35 cellular contexts compared by ENCODE assay signal in the genomic region with DNA sequence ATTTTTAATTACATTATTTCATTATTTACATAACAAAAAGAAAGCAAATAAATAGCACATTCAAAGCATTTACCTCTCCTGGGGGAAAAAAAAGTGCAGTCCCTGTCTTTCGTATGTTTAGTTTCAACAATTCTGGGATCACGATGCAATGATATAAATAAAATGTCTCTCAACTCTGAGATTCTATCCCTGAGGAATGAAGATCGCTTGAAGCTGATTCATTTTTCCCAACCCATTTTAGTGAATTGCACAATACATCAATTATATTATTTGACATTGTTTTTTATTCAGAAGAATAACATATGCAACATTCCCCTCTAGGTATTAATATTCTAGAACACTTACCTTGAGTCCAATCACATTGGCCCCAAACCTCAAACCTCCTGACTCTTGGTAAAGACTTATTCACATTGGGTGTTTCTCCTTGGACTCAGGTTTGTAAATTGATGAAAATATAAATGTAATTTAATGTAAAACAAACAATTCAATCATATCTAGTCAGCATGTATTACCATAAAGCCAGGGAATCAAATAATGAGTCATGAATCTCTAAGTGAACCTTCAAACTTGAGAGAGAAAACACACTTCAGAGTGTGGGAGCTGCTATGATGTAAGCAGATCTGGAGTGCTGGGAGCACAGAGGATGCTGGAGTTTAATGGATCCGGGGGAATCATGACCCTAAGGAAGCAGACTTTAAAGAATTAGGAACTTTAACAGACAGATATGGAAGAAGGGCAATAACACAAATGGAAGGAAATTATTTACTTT. TPM values are rescaled to one million over a fixed set of nuclear protein-coding genes. Genes with fewer than 3 reads are reported as not detected.
DNase-seq lines count a peak whose midpoint lies in the region; ATAC-seq, FAIRE-seq and TF ChIP-seq lines count a peak whose summit lies in the region.
"Had no signal": no experiment of that assay in that cellular context is flagged by ENCODE, and none has a peak within 500 bp of the region (broad histone marks: within the 10 kb centered on the region; RNA-seq: fewer than 3 reads in every experiment).

No MANE protein-coding gene starts in this region.

- no peak overlapping the region for H3K4me3 Mint-ChIP-seq in astrocyte (ENCODE audit: unreplicated experiment)
- no peak overlapping the region for H3K4me3 Mint-ChIP-seq in activated T-helper 17 cell treated with anti-CD3 and anti-CD28 coated beads, Interleukin-2, amount 50 U/mL, for 72 hours
- H3K4me3 Mint-ChIP-seq: activated T-cell treated with anti-CD3 and anti-CD28 coated beads, Interleukin-2, amount 50 U/mL, for 4 hours; CD8-positive, alpha-beta memory T cell; dendritic cell treated with granulocyte-macrophage colony-stimulating factor and Interleukin-4, amounts not matched to agents 40 ng/mL and 50 ng/mL, for 4 days; naive thymus-derived CD8-positive, alpha-beta T cell; T-helper 2 cell treated with Interferon-gamma antibody and Interleukin-4, amounts not matched to agents 5 μg/mL and 100 μg/mL, for 36 hours had no signal

- H2AFZ ChIP-seq in HepG2 (ENCODE audit: low read length) (no peak overlapping the region), astrocyte (ENCODE audit: low read depth, low read length) (no peak overlapping the region)
- H2AFZ ChIP-seq: PC-9 had no signal

- WGBS in HepG2 (ENCODE audit: low lambda C conversion rate) = 45% methylated on average over 4 of the region's 4 CpGs
- 65% methylated on average over 4 of the region's 4 CpGs for WGBS in right lobe of liver (ENCODE audit: insufficient coverage, low coverage, low lambda C conversion rate, missing lambda C conversion rate)

- no peak overlapping the region for H3K4me3 ChIP-seq in HepG2 (replicated peaks in 1 of 3; ENCODE audit: insufficient read depth in 1 of 3, low read depth in 2 of 3, low read length in 3 of 3)
- no peak overlapping the region for H3K4me3 ChIP-seq in right lobe of liver
- H3K4me3 ChIP-seq in astrocyte (ENCODE audit: insufficient read depth, low read depth, low read length) = no peak overlapping the region
- H3K4me3 ChIP-seq: adrenal gland, cardiac muscle cell, HAP-1, PC-9, stomach, tibial artery had no signal

- intact Hi-C loops in HepG2 (cut with micrococcal nuclease; ENCODE audit: unreplicated experiment) = no loop called here
- intact Hi-C loops in right lobe of liver (cut with DNase I) = no loop called here

- no peak for FAIRE-seq in HepG2 (lab: Jason Lieb, UNC)
- FAIRE-seq in astrocyte (lab: Jason Lieb, UNC) = no peak
- FAIRE-seq: A204.1, G401.6, keratinocyte had no signal

- H3K4me1 Mint-ChIP-seq in astrocyte (ENCODE audit: low read depth, unreplicated experiment) = no peaks in the 10 kb centered on the region
- H3K4me1 Mint-ChIP-seq in activated T-helper 17 cell treated with anti-CD3 and anti-CD28 coated beads, Interleukin-2, amount 50 U/mL, for 72 hours = peaks cover 3% of the 10 kb centered on the region

- CTCF ChIA-PET in HepG2 (lab: Yijun Ruan, JAX; ENCODE audit: low intra/inter-chr PET ratio, low total read pairs) = no interaction called here

- H3K27ac Mint-ChIP-seq in astrocyte (ENCODE audit: unreplicated experiment) = no peak overlapping the region
- no peak overlapping the region for H3K27ac Mint-ChIP-seq in activated T-helper 17 cell treated with anti-CD3 and anti-CD28 coated beads, Interleukin-2, amount 50 U/mL, for 72 hours
- H3K27ac Mint-ChIP-seq: CD8-positive, alpha-beta memory T cell; dendritic cell treated with granulocyte-macrophage colony-stimulating factor and Interleukin-4, amounts not matched to agents 40 ng/mL and 50 ng/mL, for 4 days; naive thymus-derived CD8-positive, alpha-beta T cell; T-helper 2 cell treated with Interferon-gamma antibody and Interleukin-4, amounts not matched to agents 5 μg/mL and 100 μg/mL, for 36 hours had no signal

- 0 out of 2 replicates have a peak overlapping the region, but pooled peaks have one; percentile 3 for H3K4me2 ChIP-seq in HepG2 (ENCODE audit: low read depth, low read length)
- H3K4me2 ChIP-seq in astrocyte (ENCODE audit: low read length) = no peak overlapping the region
- H3K4me2 ChIP-seq: PC-9 had no signal

- POLR2A ChIA-PET in HepG2 (lab: Yijun Ruan, JAX) = no interaction called here

- no peaks in the 10 kb centered on the region for H3K36me3 Mint-ChIP-seq in astrocyte (ENCODE audit: low read depth, unreplicated experiment)
- no peaks in the 10 kb centered on the region for H3K36me3 Mint-ChIP-seq in activated T-helper 17 cell treated with anti-CD3 and anti-CD28 coated beads, Interleukin-2, amount 50 U/mL, for 72 hours (ENCODE audit: low read depth)
- H3K36me3 Mint-ChIP-seq: CD8-positive, alpha-beta memory T cell had no signal

- H3K9me3 ChIP-seq in HepG2 (ENCODE audit: low read length) (no peaks in the 10 kb centered on the region), right lobe of liver (no peaks in the 10 kb centered on the region), astrocyte (ENCODE audit: insufficient read depth, low read depth, low read length) (no peaks in the 10 kb centered on the region)
- H3K9me3 ChIP-seq: adrenal gland, BE2C, HAP-1, stomach, tibial artery had no signal

- TF ChIP-seq EP300 in HepG2 (IDR thresholded peaks at IDR 0.05; ENCODE audit: low read depth in 2 of 2, low read length in 2 of 2) = no peak
- no peak for TF ChIP-seq EP300 in HepG2 (CRISPR knock-in tag; IDR thresholded peaks at IDR 0.05; ENCODE audit: borderline replicate concordance)

- in situ Hi-C loops in HepG2 (cut with HindIII; ENCODE audit: extremely low pct_ligation_motif_present, low pct_unique_long_range_greater_than_20kb) = no loop called here

- H3K4me1 ChIP-seq in HepG2 (ENCODE audit: insufficient read depth, low read length) (no peaks in the 10 kb centered on the region), right lobe of liver (peaks cover 0 to under 1% (median 0%) of the 10 kb centered on the region in 4 donors), astrocyte (ENCODE audit: insufficient read depth, low read length) (peaks cover 1% of the 10 kb centered on the region)
- H3K4me1 ChIP-seq: adrenal gland, BE2C had no signal

- no TSS peak for BruUV-seq in HepG2 (replicated peaks; lab: Mats Ljungman, UMichigan)

- TF ChIP-seq POLR2A in HepG2 (IDR thresholded peaks at IDR 0.05; ENCODE audit: insufficient read depth in 1 of 2, low read depth in 2 of 2, low read length in 2 of 2) (no peak), right lobe of liver (IDR thresholded peaks at IDR 0.05) (no peak)

- H4K20me1 ChIP-seq in HepG2 (ENCODE audit: insufficient read depth, low read length) = no peaks in the 10 kb centered on the region
- no peaks in the 10 kb centered on the region for H4K20me1 ChIP-seq in astrocyte (ENCODE audit: insufficient read depth, low read length)

- H3K27ac ChIP-seq in HepG2 (ENCODE audit: extremely low read length, insufficient read depth, low read length) (no peak overlapping the region), right lobe of liver (no peak overlapping the region), astrocyte (ENCODE audit: low read depth, low read length) (no peak overlapping the region)
- H3K27ac ChIP-seq: adrenal gland, cardiac muscle cell, PC-9, stomach, tibial artery, VCaP had no signal

- TF ChIP-seq RAD21 in HepG2 (CRISPR knock-in tag; IDR thresholded peaks at IDR 0.05) = no peak

- no peak for TF ChIP-seq CTCF in HepG2 (CRISPR knock-in tag; IDR thresholded peaks at IDR 0.05)
- TF ChIP-seq CTCF in right lobe of liver (IDR thresholded peaks at IDR 0.05) = no peak
- TF ChIP-seq CTCF in astrocyte (IDR thresholded peaks at IDR 0.05; ENCODE audit: insufficient read depth, low read depth, low read length) = no peak

- H3K36me3 ChIP-seq in HepG2 (replicated peaks in 1 of 2; ENCODE audit: control insufficient read depth in 1 of 2, insufficient read depth in 2 of 2, low read length in 2 of 2) = no peaks in the 10 kb centered on the region
- no peaks in the 10 kb centered on the region for H3K36me3 ChIP-seq in right lobe of liver
- H3K36me3 ChIP-seq in astrocyte (ENCODE audit: insufficient read depth, low read length) = no peaks in the 10 kb centered on the region
- H3K36me3 ChIP-seq: adrenal gland, BE2C, cardiac muscle cell, HAP-1, stomach, tibial artery had no signal

- H3K27me3 ChIP-seq in HepG2 (ENCODE audit: control insufficient read depth in 1 of 2, insufficient read depth in 2 of 2, low read length in 2 of 2) (peaks cover 1 to 4% of the 10 kb centered on the region in 2 experiments; a peak in 2 of 5 replicates), right lobe of liver (peaks cover 0 to 1% of the 10 kb centered on the region in 2 donors), astrocyte (ENCODE audit: insufficient read depth, low read length) (peaks cover 8% of the 10 kb centered on the region)

- DNase-seq in HepG2 (ENCODE audit: low spot score) (no peak), right lobe of liver (no peak), astrocyte (ENCODE audit: low read depth) (peak; percentile 13), fibroblast of peridontal ligament (ENCODE audit: extremely low read depth) (peak; percentile 79), HuH-7.5 (ENCODE audit: low spot score) (no peak)
- no peak for DNase-seq in effector CD4-positive, alpha-beta T cell
- DNase-seq in activated effector memory CD4-positive, alpha-beta T cell treated with Interleukin-2 at 50 U/mL for 16 hours = no peak
- DNase-seq: activated CD4-positive, alpha-beta T cell treated with anti-CD3 and anti-CD28 coated beads for 4 hours; activated naive CD4-positive, alpha-beta T cell treated with Interleukin-2 at 50 U/mL for 16 hours; activated T-cell treated with anti-CD3 and anti-CD28 coated beads, Interleukin-2, amount 50 U/mL, for 4 hours; adrenal gland; BE2C; CD8-positive, alpha-beta memory T cell; DMS153; Kasumi-1; naive thymus-derived CD8-positive, alpha-beta T cell; NCI-H1092; NCI-H187; NCI-H526; NK-92 treated with Interleukin-12 subunit alpha and Interleukin-12 subunit beta, amount 100 ng/mL, for 24 hours; occipital lobe; PC-9; Right ventricle myocardium superior; stimulated activated CD4-positive, alpha-beta T cell treated with anti-CD3 and anti-CD28 coated beads, Interleukin-2, amount 100 ng/mL, for 24 hours; stomach; tibial artery had no signal

- H3K9ac ChIP-seq in HepG2 (ENCODE audit: insufficient read depth, low read depth, low read length) = no peak overlapping the region
- H3K9ac ChIP-seq in astrocyte (ENCODE audit: low read length) = no peak overlapping the region

- H3K9me3 Mint-ChIP-seq in astrocyte (ENCODE audit: unreplicated experiment) = no peaks in the 10 kb centered on the region
- H3K9me3 Mint-ChIP-seq in activated T-helper 17 cell treated with anti-CD3 and anti-CD28 coated beads, Interleukin-2, amount 50 U/mL, for 72 hours = no peaks in the 10 kb centered on the region
- H3K9me3 Mint-ChIP-seq: activated T-cell treated with anti-CD3 and anti-CD28 coated beads, Interleukin-2, amount 50 U/mL, for 4 hours; CD8-positive, alpha-beta memory T cell; dendritic cell treated with granulocyte-macrophage colony-stimulating factor and Interleukin-4, amounts not matched to agents 40 ng/mL and 50 ng/mL, for 4 days; naive thymus-derived CD8-positive, alpha-beta T cell; T-helper 2 cell treated with Interferon-gamma antibody and Interleukin-4, amounts not matched to agents 5 μg/mL and 100 μg/mL, for 36 hours had no signal

- peaks cover 14% of the 10 kb centered on the region for H3K27me3 Mint-ChIP-seq in astrocyte (ENCODE audit: low read depth, unreplicated experiment)
- peaks cover 20% of the 10 kb centered on the region for H3K27me3 Mint-ChIP-seq in activated T-helper 17 cell treated with anti-CD3 and anti-CD28 coated beads, Interleukin-2, amount 50 U/mL, for 72 hours

- ATAC-seq in HepG2 (no peak), right lobe of liver (no peak)
- no peak for ATAC-seq in activated T-helper 17 cell treated with anti-CD3 and anti-CD28 coated beads, Interleukin-2, amount 50 U/mL, for 72 hours (replicated peaks)
- ATAC-seq: activated T-cell treated with anti-CD3 and anti-CD28 coated beads, Interleukin-2, amount 50 U/mL, for 4 hours; naive thymus-derived CD8-positive, alpha-beta T cell had no signal

- H3K79me2 ChIP-seq in HepG2 (ENCODE audit: insufficient read depth, low read length) (no peaks in the 10 kb centered on the region), astrocyte (ENCODE audit: insufficient read depth, low read length) (no peaks in the 10 kb centered on the region)

RNA-seq across cellular contexts. Expression of gene SCIN, which starts 5.3 kb away (rescaled TPM):
- total RNA-seq in HepG2 (2016; rRNA removed; fragmentation: Illumina TruSeq; extraction: Trizol) (not detected in 2 replicates), right lobe of liver (under 1 TPM in 3 of 6 experiments, not detected in 3; 0.06 to 0.20 (median 0.18) TPM), astrocyte (0.27 TPM in 1 of 2 replicates, not detected in the other)
- not detected in 2 replicates for total RNA-seq in HepG2 (2016; cell fraction: cytosol; rRNA removed; fragmentation: Illumina TruSeq; extraction: Trizol; ENCODE audit: low read depth)
- total RNA-seq in HepG2 (2016; cell fraction: insoluble cytoplasmic fraction; rRNA removed; fragmentation: Illumina TruSeq; extraction: Trizol) = not detected in 2 replicates
- total RNA-seq in HepG2 (2016; cell fraction: membrane; rRNA removed; fragmentation: Illumina TruSeq; extraction: Trizol) = not detected in 2 replicates
- not detected in 2 replicates for total RNA-seq in HepG2 (2016; cell fraction: nucleus; rRNA removed; fragmentation: Illumina TruSeq; extraction: Trizol)
- not detected in 2 replicates for polyA plus RNA-seq in HepG2 (2011; rRNA removed)
- polyA plus RNA-seq in HepG2 (2011; cell fraction: cytosol; rRNA removed) = not detected in 2 replicates
- not detected in 2 replicates for polyA plus RNA-seq in HepG2 (2011; cell fraction: nucleus; rRNA removed)
- polyA plus RNA-seq in HepG2 (2012) = not detected in 2 replicates
- polyA plus RNA-seq in HepG2 (2016; cell fraction: cytosol; fragmentation: Illumina TruSeq; extraction: Trizol; ENCODE audit: low read depth) = not detected in 2 replicates
- not detected in 2 replicates for polyA plus RNA-seq in HepG2 (2016; cell fraction: insoluble cytoplasmic fraction; fragmentation: Illumina TruSeq; extraction: Trizol; ENCODE audit: low read depth)
- polyA plus RNA-seq in HepG2 (2016; cell fraction: membrane; fragmentation: Illumina TruSeq; extraction: Trizol; ENCODE audit: low read depth) = not detected in 2 replicates
- polyA plus RNA-seq in HepG2 (2016; cell fraction: nucleus; fragmentation: Illumina TruSeq; extraction: Trizol; ENCODE audit: insufficient read depth, low read depth) = not detected in 2 replicates
- 0.05 TPM in 1 of 2 replicates, not detected in the other for polyA minus RNA-seq in HepG2 (2011; rRNA and poly(A)+ RNA removed; ENCODE audit: low replicate concordance)
- not detected in 2 replicates for polyA minus RNA-seq in HepG2 (2011; cell fraction: cytosol; rRNA and poly(A)+ RNA removed)
- polyA minus RNA-seq in HepG2 (2011; cell fraction: nucleus; rRNA and poly(A)+ RNA removed) = 0.26 TPM in 1 of 2 replicates, not detected in the other
- under 1 TPM; 0.17 to 0.29 TPM for total RNA-seq in activated T-helper 17 cell treated with anti-CD3 and anti-CD28 coated beads, Interleukin-2, amount 50 U/mL, for 72 hours
- polyA plus RNA-seq: CD8-positive, alpha-beta memory T cell; keratinocyte had no signal

Comparison
In these comparisons a context has a peak if more than half of its experiments do, and no peak if none do; other contexts are left out.
1. DNase-seq: peak in astrocyte (single experiment) and fibroblast of peridontal ligament (single experiment); none in HepG2 (single experiment), right lobe of liver (0 of 3), effector CD4-positive, alpha-beta T cell (single experiment), activated effector memory CD4-positive, alpha-beta T cell treated with Interleukin-2 at 50 U/mL for 16 hours (single experiment) and HuH-7.5 (single experiment).